In the genomic region with DNA sequence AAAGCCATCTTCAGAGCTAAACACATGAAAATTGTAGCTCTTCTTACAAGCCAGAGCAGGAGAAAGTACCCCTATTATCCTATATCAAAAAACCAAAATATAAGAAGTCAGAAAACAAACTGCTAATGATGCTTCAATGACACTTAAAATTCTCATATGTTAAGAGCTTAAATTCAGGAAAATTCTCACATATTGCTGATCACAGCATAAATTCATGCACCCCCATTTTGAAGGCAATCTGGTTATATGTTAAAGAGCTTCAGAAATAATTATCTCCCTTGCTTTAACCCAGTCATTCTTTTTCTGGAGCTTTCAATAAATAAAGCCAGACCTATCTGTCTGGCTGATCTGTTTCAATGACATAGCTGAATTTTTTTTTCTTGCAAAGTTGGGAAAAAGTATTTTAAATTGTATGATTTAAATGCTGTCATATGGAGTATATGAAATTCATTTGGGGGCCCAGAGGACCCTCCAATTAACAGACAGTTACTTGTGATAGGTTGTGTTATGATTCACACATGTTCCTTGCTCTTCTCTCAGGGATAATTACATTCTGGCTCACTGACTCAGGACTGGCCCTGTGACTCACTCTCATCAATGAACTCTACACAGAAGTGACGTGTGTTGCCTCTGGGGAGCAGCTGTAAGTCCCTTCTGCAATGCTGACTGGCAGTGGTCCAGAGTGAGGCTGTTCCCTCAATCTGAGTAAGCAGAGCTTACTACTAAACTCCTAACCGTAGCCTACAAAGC, we compare ENCODE assay signal across 9 cellular contexts.
DNase-seq lines count a peak whose midpoint lies in the region; ATAC-seq and TF ChIP-seq lines count a peak whose summit lies in the region.
"Had no signal": no experiment of that assay in that cellular context is flagged by ENCODE, and none has a peak within 500 bp of the region (broad histone marks: within the 10 kb centered on the region; RNA-seq: fewer than 3 reads in every experiment).

No MANE protein-coding gene starts in this region.

- 0 out of 2 replicates have a peak overlapping the region, but pooled peaks have one; percentile 35 for H3K4me3 ChIP-seq in WI38 (ENCODE audit: low read depth, low read length)

- H3K9me3 Mint-ChIP-seq in activated naive CD4-positive, alpha-beta T cell treated with anti-CD3 and anti-CD28 coated beads, Interleukin-2, amount 50 U/mL, for 72 hours: peaks cover 12 to 17% of the 10 kb centered on the region in 2 donors

- no peaks in the 10 kb centered on the region for H3K36me3 Mint-ChIP-seq in activated naive CD4-positive, alpha-beta T cell treated with anti-CD3 and anti-CD28 coated beads, Interleukin-2, amount 50 U/mL, for 72 hours

- no peak for TF ChIP-seq CTCF in WI38 (IDR thresholded peaks at IDR 0.05; ENCODE audit: low read depth, low read length)

- DNase-seq in activated naive CD4-positive, alpha-beta T cell treated with anti-CD3 and anti-CD28 coated beads, Interleukin-2, amount 50 U/mL, for 72 hours (ENCODE audit: low spot score in 2 of 2): no peak
- DNase-seq in activated naive CD4-positive, alpha-beta T cell treated with Interleukin-2 at 50 U/mL for 16 hours: no peak
- DNase-seq in NCI-H2107 treated with DMSO at 0.1 percent for 48 hours (lab: John Stamatoyannopoulos, UW; ENCODE audit: unreplicated experiment) (peak; percentile 95), left cardiac atrium (peak; percentile 94), sciatic nerve (ENCODE audit: low spot score) (peak; percentile 93), NK-92 (lab: John Stamatoyannopoulos, UW; ENCODE audit: unreplicated experiment) (no peak)
- DNase-seq: DND-41 had no signal

- no peak overlapping the region for H3K27ac Mint-ChIP-seq in activated naive CD4-positive, alpha-beta T cell treated with anti-CD3 and anti-CD28 coated beads, Interleukin-2, amount 50 U/mL, for 72 hours

- intact Hi-C loops in left cardiac atrium (cut with DNase I): no loop called here
- intact Hi-C loops in sciatic nerve (cut with DNase I): no loop called here

- ATAC-seq in activated naive CD4-positive, alpha-beta T cell treated with anti-CD3 and anti-CD28 coated beads, Interleukin-2, amount 50 U/mL, for 72 hours: peak; percentile 37 to 38
- peak; percentile 93 for ATAC-seq in HG03064 (IDR thresholded peaks at IDR 0.05; ENCODE audit: low read depth, unreplicated experiment)
- ATAC-seq in left cardiac atrium: peak; percentile 98 to 100
- ATAC-seq in sciatic nerve: peak; percentile 97

Comparison
In these comparisons a context has a peak if more than half of its experiments do, and no peak if none do; other contexts are left out.
1. ATAC-seq: peak in every context shown above with its lines; median percentile 99 in left cardiac atrium; 97 in sciatic nerve; 93 in HG03064; 38 in activated naive CD4-positive, alpha-beta T cell treated with anti-CD3 and anti-CD28 coated beads, Interleukin-2, amount 50 U/mL, for 72 hours.
2. DNase-seq: peak in NCI-H2107 treated with DMSO at 0.1 percent for 48 hours (single experiment), left cardiac atrium (single experiment) and sciatic nerve (single experiment); none in activated naive CD4-positive, alpha-beta T cell treated with anti-CD3 and anti-CD28 coated beads, Interleukin-2, amount 50 U/mL, for 72 hours (0 of 2), activated naive CD4-positive, alpha-beta T cell treated with Interleukin-2 at 50 U/mL for 16 hours (single experiment) and NK-92 (single experiment).